ENCODE assay signal across 13 cellular contexts in genomic region chr10:84605802-84606201, GRCh38.
"Had no signal": no experiment of that assay in that cellular context is flagged by ENCODE, and none has a peak within 500 bp of the region (broad histone marks: within the 10 kb centered on the region; RNA-seq: fewer than 3 reads in every experiment).

No MANE protein-coding gene starts in this region.

- H3K36me3 ChIP-seq: cardiac muscle cell, left ventricle myocardium inferior had no signal

- H3K4me1 ChIP-seq: left ventricle myocardium inferior, parathyroid adenoma had no signal

- H2AFZ ChIP-seq: parathyroid adenoma had no signal

- FAIRE-seq: astrocyte, colon had no signal

- H3K9ac ChIP-seq: parathyroid adenoma had no signal

- H3K9me3 ChIP-seq: left ventricle myocardium inferior had no signal

- H3K79me2 ChIP-seq: parathyroid adenoma had no signal

- DNase-seq: activated CD4-positive, CD25-positive, alpha-beta regulatory T cell treated with anti-CD3 and anti-CD28 coated beads, Interleukin-2, amount 50 U/mL, for 72 hours; activated naive CD4-positive, alpha-beta T cell treated with anti-CD3 and anti-CD28 coated beads, Interleukin-2, amount 50 U/mL, for 16 hours; activated T-cell treated with anti-CD3 and anti-CD28 coated beads for 4 hours; glutamatergic neuron; hypothalamus; left ventricle myocardium inferior; naive thymus-derived CD8-positive, alpha-beta T cell had no signal

- ATAC-seq: esophagus mucosa; naive thymus-derived CD8-positive, alpha-beta T cell; stimulated activated effector memory CD8-positive, alpha-beta T cell treated with anti-CD3 and anti-CD28 coated beads, Interleukin-12 subunit alpha, Interleukin-12 subunit beta, amount 100 ng/mL, for 72 hours had no signal

- H3K4me3 ChIP-seq: cardiac muscle cell, left ventricle myocardium inferior had no signal

- H3K27ac ChIP-seq: cardiac muscle cell, left ventricle myocardium inferior, parathyroid adenoma had no signal
